In genomic region chr9:13832451-13832850, GRCh38 we compare ENCODE assay signal across 27 cellular contexts.
"Had no signal": no experiment of that assay in that cellular context is flagged by ENCODE, and none has a peak within 500 bp of the region (broad histone marks: within the 10 kb centered on the region; RNA-seq: fewer than 3 reads in every experiment).

No MANE protein-coding gene starts in this region.

- H3K27ac ChIP-seq: lower lobe of right lung, ovary, right atrium auricular region, right lobe of liver, stomach, testis, thyroid gland, transverse colon, upper lobe of left lung, vagina had no signal

- H3K36me3 Mint-ChIP-seq: immature natural killer cell; stimulated activated memory B cell treated with anti-CD40 and anti-IgM and Interleukin-4, amounts not matched to agents 10 μg/mL and 1 μg/mL and 100 μg/mL, for 72 hours had no signal

- H3K9me3 ChIP-seq: right lobe of liver, testis, thyroid gland, vagina had no signal

- FAIRE-seq: islet of Langerhans had no signal

- H3K27me3 Mint-ChIP-seq: naive thymus-derived CD4-positive, alpha-beta T cell; natural killer cell treated with Interleukin-12 subunit alpha and Interleukin-12 subunit beta and Interleukin-15 and Interleukin-18, amount 100 ng/mL, for 72 hours; progenitor cell of endocrine pancreas; stimulated activated memory B cell treated with anti-CD40 and anti-IgM and Interleukin-4, amounts not matched to agents 10 μg/mL and 1 μg/mL and 100 μg/mL, for 72 hours had no signal

- ATAC-seq: left cardiac atrium; left lobe of liver; lower lobe of right lung; mucosa of descending colon; naive thymus-derived CD4-positive, alpha-beta T cell; natural killer cell treated with Interleukin-12 subunit alpha and Interleukin-12 subunit beta and Interleukin-15 and Interleukin-18, amount 100 ng/mL, for 72 hours; right lobe of liver; stimulated activated memory B cell treated with anti-CD40 and anti-IgM and Interleukin-4, amounts not matched to agents 10 μg/mL and 1 μg/mL and 100 μg/mL, for 72 hours; stimulated activated naive CD8-positive, alpha-beta T cell treated with anti-CD3 and anti-CD28 coated beads, Interleukin-15, Interleukin-2, amounts not matched to agents 100 U/mL and 50 U/mL, for 24 hours had no signal

- H3K4me1 Mint-ChIP-seq: immature natural killer cell; naive thymus-derived CD4-positive, alpha-beta T cell; stimulated activated memory B cell treated with anti-CD40 and anti-IgM and Interleukin-4, amounts not matched to agents 10 μg/mL and 1 μg/mL and 100 μg/mL, for 72 hours had no signal

- H3K4me3 ChIP-seq: lower lobe of right lung, mucosa of descending colon, ovary, right atrium auricular region, right lobe of liver, smooth muscle cell, stomach, testis, thyroid gland, transverse colon, upper lobe of left lung, vagina had no signal

- DNase-seq: hypothalamus; immature natural killer cell; left cardiac atrium; lower lobe of right lung; midbrain; mucosa of descending colon; naive thymus-derived CD4-positive, alpha-beta T cell; ovary; right lobe of liver; stimulated activated CD4-positive, alpha-beta T cell treated with anti-CD3 and anti-CD28 coated beads, Interleukin-1b, Interleukin-23, amount 100 ng/mL, for 48 hours; stimulated activated CD4-positive, alpha-beta T cell treated with anti-CD3 and anti-CD28 coated beads, Interleukin-2, amount 100 ng/mL, for 48 hours; stimulated activated CD4-positive, alpha-beta T cell treated with anti-CD3 and anti-CD28 coated beads, Interleukin-4, amount 100 ng/mL, for 4 hours; stimulated activated CD8-positive, alpha-beta memory T cell treated with anti-CD3 and anti-CD28 coated beads, Interleukin-4, amount 100 ng/mL, for 48 hours; stimulated activated naive CD8-positive, alpha-beta T cell treated with anti-CD3 and anti-CD28 coated beads, Interleukin-15, Interleukin-2, amounts not matched to agents 100 U/mL and 50 U/mL, for 24 hours; stomach; testis; thyroid gland; transverse colon; upper lobe of left lung had no signal

- H3K4me2 ChIP-seq: smooth muscle cell had no signal

- H3K4me1 ChIP-seq: lower lobe of right lung, right atrium auricular region, right lobe of liver, stomach, testis, thyroid gland, transverse colon, upper lobe of left lung, vagina had no signal

- H3K4me3 Mint-ChIP-seq: immature natural killer cell; naive thymus-derived CD4-positive, alpha-beta T cell; natural killer cell treated with Interleukin-12 subunit alpha and Interleukin-12 subunit beta and Interleukin-15 and Interleukin-18, amount 100 ng/mL, for 72 hours; stimulated activated memory B cell treated with anti-CD40 and anti-IgM and Interleukin-4, amounts not matched to agents 10 μg/mL and 1 μg/mL and 100 μg/mL, for 72 hours had no signal

- H3K36me3 ChIP-seq: lower lobe of right lung, ovary, right atrium auricular region, right lobe of liver, stomach, thyroid gland, transverse colon, upper lobe of left lung, vagina had no signal

- H3K27me3 ChIP-seq: ovary, right atrium auricular region, right lobe of liver, stomach, testis, thyroid gland, transverse colon, upper lobe of left lung, vagina had no signal

- H3K27ac Mint-ChIP-seq: immature natural killer cell; natural killer cell treated with Interleukin-12 subunit alpha and Interleukin-12 subunit beta and Interleukin-15 and Interleukin-18, amount 100 ng/mL, for 72 hours; progenitor cell of endocrine pancreas; stimulated activated memory B cell treated with anti-CD40 and anti-IgM and Interleukin-4, amounts not matched to agents 10 μg/mL and 1 μg/mL and 100 μg/mL, for 72 hours had no signal
